29 cellular contexts compared by ENCODE assay signal in the genomic region with DNA sequence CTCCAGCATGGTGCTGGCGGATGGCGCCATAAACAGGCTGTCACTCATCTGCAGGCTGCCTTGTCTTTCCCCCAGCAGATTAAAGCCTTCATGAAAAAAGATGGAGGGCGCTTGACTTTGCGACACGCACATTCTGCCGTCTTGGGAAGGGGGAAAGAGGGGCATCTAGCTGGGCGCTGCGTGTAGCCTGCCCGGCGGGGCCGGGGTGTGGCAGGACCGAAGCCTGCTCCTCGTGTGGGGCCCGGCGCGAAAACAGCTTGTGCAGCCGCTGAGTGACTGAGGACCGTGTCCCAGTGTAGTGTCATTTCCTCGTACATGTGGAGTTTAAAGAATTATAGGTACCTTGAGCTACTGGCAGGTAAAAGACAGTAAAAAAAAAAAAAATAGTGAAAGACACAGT.
"Had no signal": no experiment of that assay in that cellular context is flagged by ENCODE, and none has a peak within 500 bp of the region (broad histone marks: within the 10 kb centered on the region; RNA-seq: fewer than 3 reads in every experiment).

No MANE protein-coding gene starts in this region.

- H3K4me1 Mint-ChIP-seq: neural crest cell; stimulated activated effector memory CD8-positive, alpha-beta T cell treated with anti-CD3 and anti-CD28 coated beads, Interleukin-12 subunit alpha, Interleukin-12 subunit beta, amount 100 ng/mL, for 72 hours had no signal

- H3K9me3 ChIP-seq: ovary, psoas muscle, right lobe of liver, sigmoid colon, stomach, thoracic aorta, thyroid gland, tibial nerve, upper lobe of left lung, uterus had no signal

- H3K27me3 Mint-ChIP-seq: naive B cell; naive thymus-derived CD8-positive, alpha-beta T cell; natural killer cell treated with Interleukin-12 subunit alpha and Interleukin-12 subunit beta and Interleukin-15 and Interleukin-18, amount 100 ng/mL, for 72 hours; progenitor cell of endocrine pancreas; stimulated activated naive CD8-positive, alpha-beta T cell treated with anti-CD3 and anti-CD28 coated beads, Interleukin-15, Interleukin-2, amounts not matched to agents 100 ng/mL and 50 ng/mL, for 24 hours had no signal

- H3K27ac Mint-ChIP-seq: natural killer cell treated with Interleukin-12 subunit alpha and Interleukin-12 subunit beta and Interleukin-15 and Interleukin-18, amount 100 ng/mL, for 72 hours; nephron progenitor cell; progenitor cell of endocrine pancreas; stimulated activated effector memory CD8-positive, alpha-beta T cell treated with anti-CD3 and anti-CD28 coated beads, Interleukin-12 subunit alpha, Interleukin-12 subunit beta, amount 100 ng/mL, for 72 hours; stimulated activated naive CD8-positive, alpha-beta T cell treated with anti-CD3 and anti-CD28 coated beads, Interleukin-15, Interleukin-2, amounts not matched to agents 100 ng/mL and 50 ng/mL, for 24 hours had no signal

- H3K27me3 ChIP-seq: ovary, right lobe of liver, sigmoid colon, stomach, thyroid gland, tibial nerve, upper lobe of left lung, uterus had no signal

- H3K36me3 ChIP-seq: ovary, thoracic aorta, thyroid gland, uterus had no signal

- H3K4me3 Mint-ChIP-seq: naive B cell; naive thymus-derived CD8-positive, alpha-beta T cell; natural killer cell treated with Interleukin-12 subunit alpha and Interleukin-12 subunit beta and Interleukin-15 and Interleukin-18, amount 100 ng/mL, for 72 hours; nephron progenitor cell; neural crest cell; stimulated activated effector memory CD8-positive, alpha-beta T cell treated with anti-CD3 and anti-CD28 coated beads, Interleukin-12 subunit alpha, Interleukin-12 subunit beta, amount 100 ng/mL, for 72 hours; stimulated activated naive CD8-positive, alpha-beta T cell treated with anti-CD3 and anti-CD28 coated beads, Interleukin-15, Interleukin-2, amounts not matched to agents 100 ng/mL and 50 ng/mL, for 24 hours had no signal

- H3K9me3 Mint-ChIP-seq: natural killer cell treated with Interleukin-12 subunit alpha and Interleukin-12 subunit beta and Interleukin-15 and Interleukin-18, amount 100 ng/mL, for 72 hours; nephron progenitor cell; neural crest cell; stimulated activated effector memory CD8-positive, alpha-beta T cell treated with anti-CD3 and anti-CD28 coated beads, Interleukin-12 subunit alpha, Interleukin-12 subunit beta, amount 100 ng/mL, for 72 hours had no signal

- ATAC-seq: naive thymus-derived CD8-positive, alpha-beta T cell; natural killer cell treated with Interleukin-12 subunit alpha and Interleukin-12 subunit beta and Interleukin-15 and Interleukin-18, amount 100 ng/mL, for 72 hours; psoas muscle; right cardiac atrium; right lobe of liver; stimulated activated effector memory CD8-positive, alpha-beta T cell treated with anti-CD3 and anti-CD28 coated beads, Interleukin-12 subunit alpha, Interleukin-12 subunit beta, amount 100 ng/mL, for 72 hours had no signal

- H3K4me3 ChIP-seq: ovary, psoas muscle, right lobe of liver, sigmoid colon, stomach, thoracic aorta, thyroid gland, tibial nerve, upper lobe of left lung, uterus had no signal

- H3K36me3 Mint-ChIP-seq: natural killer cell treated with Interleukin-12 subunit alpha and Interleukin-12 subunit beta and Interleukin-15 and Interleukin-18, amount 100 ng/mL, for 72 hours had no signal

- H3K27ac ChIP-seq: ovary, parathyroid adenoma, psoas muscle, right lobe of liver, sigmoid colon, stomach, thoracic aorta, thyroid gland, tibial nerve, upper lobe of left lung, uterus had no signal

- H3K4me1 ChIP-seq: parathyroid adenoma, psoas muscle, thyroid gland, tibial nerve, upper lobe of left lung, uterus had no signal

- DNase-seq: naive B cell; naive thymus-derived CD8-positive, alpha-beta T cell; nephron progenitor cell; occipital lobe; ovary; posterior cingulate gyrus; psoas muscle; right cardiac atrium; right lobe of liver; sigmoid colon; small intestine; stimulated activated CD4-positive, alpha-beta T cell treated with anti-CD3 and anti-CD28 coated beads, Interleukin-15, amount 100 ng/mL, for 24 hours; stimulated activated CD4-positive, alpha-beta T cell treated with anti-CD3 and anti-CD28 coated beads, Interleukin-2, amount 100 ng/mL, for 24 hours; stimulated activated CD4-positive, alpha-beta T cell treated with anti-CD3 and anti-CD28 coated beads, Interleukin-2, amount 100 ng/mL, for 48 hours; stimulated activated CD4-positive, alpha-beta T cell treated with anti-CD3 and anti-CD28 coated beads, Interleukin-4, amount 100 ng/mL, for 24 hours; stimulated activated naive CD4-positive, alpha-beta T cell treated with Interleukin-2 at 50 U/mL for 16 hours; stomach; thyroid gland; trophoblast cell; uterus had no signal
